Comparison of ENCODE assay signal across 1 cellular context in genomic region chr16:56588781-56589140, GRCh38.
TF ChIP-seq lines count a peak whose summit lies in the region.

No MANE protein-coding gene starts in this region.

TF ChIP-seq in endothelial cell of umbilical vein, 7 proteins besides CTCF, POLR2A, EP300 and RAD21:
- TF ChIP-seq FOS (IDR thresholded peaks at IDR 0.05; ENCODE audit: borderline replicate concordance, insufficient read depth, low read length), result no peak
- no peak for TF ChIP-seq EZH2 (IDR thresholded peaks at IDR 0.05; ENCODE audit: borderline replicate concordance, low read depth, low read length, severe bottlenecking)
- TF ChIP-seq MYC (IDR thresholded peaks at IDR 0.05; ENCODE audit: low read depth, low read length), result no peak
- TF ChIP-seq JUN (IDR thresholded peaks at IDR 0.05; ENCODE audit: borderline replicate concordance, insufficient read depth, insufficient read length, low read depth), result no peak
- no peak for TF ChIP-seq MAX (IDR thresholded peaks at IDR 0.05; ENCODE audit: insufficient read depth, insufficient read length)
